Comparison of ENCODE assay signal across 31 cellular contexts in genomic region chr16:85240982-85241924, GRCh38.
DNase-seq lines count a peak whose midpoint lies in the region; ATAC-seq and TF ChIP-seq lines count a peak whose summit lies in the region.
"Had no signal": no experiment of that assay in that cellular context is flagged by ENCODE, and none has a peak within 500 bp of the region (broad histone marks: within the 10 kb centered on the region; RNA-seq: fewer than 3 reads in every experiment).

No MANE protein-coding gene starts in this region.

- H3K4ac ChIP-seq in mesendoderm (ENCODE audit: low read depth, low read length): no peak overlapping the region

- no peak overlapping the region for H3K4me3 ChIP-seq in cardiac muscle cell
- H3K4me3 ChIP-seq in right cardiac atrium (ENCODE audit: low read length): no peak overlapping the region
- no peak overlapping the region for H3K4me3 ChIP-seq in HUES48 (ENCODE audit: low read depth, low read length)
- no peak overlapping the region for H3K4me3 ChIP-seq in OCI-LY7 (ENCODE audit: low read depth, low read length, poor library complexity, severe bottlenecking)
- no peak overlapping the region for H3K4me3 ChIP-seq in mesendoderm (ENCODE audit: low read length)
- H3K4me3 ChIP-seq in lower leg skin (ENCODE audit: low read depth, poor library complexity, severe bottlenecking): no peak overlapping the region
- H3K4me3 ChIP-seq in HAP-1: no peak overlapping the region
- H3K4me3 ChIP-seq: body of pancreas, esophagus muscularis mucosa, sigmoid colon, SK-N-MC, thyroid gland, uterus had no signal

- H3K18ac ChIP-seq in mesendoderm (ENCODE audit: low read length): no peak overlapping the region

- H2AFZ ChIP-seq in OCI-LY7 (ENCODE audit: low read length): no peak overlapping the region

- TF ChIP-seq CTCF in cardiac muscle cell (IDR thresholded peaks at IDR 0.05; ENCODE audit: low read depth, low read length): no peak
- 0 out of 2 replicates have a peak, but pooled peaks have one; percentile 22 for TF ChIP-seq CTCF in OCI-LY7 (conservative IDR thresholded peaks at IDR 0.05; ENCODE audit: low read length)
- no peak for TF ChIP-seq CTCF in lower leg skin (IDR thresholded peaks at IDR 0.05)

- no peak for ATAC-seq in right cardiac atrium
- ATAC-seq in HG03139 (IDR thresholded peaks at IDR 0.05; ENCODE audit: unreplicated experiment): no peak
- ATAC-seq: activated CD4-positive, CD25-positive, alpha-beta regulatory T cell treated with anti-CD3 and anti-CD28 coated beads, Interleukin-2, amount 50 U/mL, for 24 hours; body of pancreas; CD8-positive, alpha-beta T cell; left ventricle myocardium superior had no signal

- H3K9me2 ChIP-seq in OCI-LY7 (ENCODE audit: insufficient read depth, low read length): no peaks in the 10 kb centered on the region

- H2AK5ac ChIP-seq in mesendoderm (ENCODE audit: low read length): no peak overlapping the region

- H3K4me1 ChIP-seq in cardiac muscle cell (ENCODE audit: low read depth) (peaks cover 13% of the 10 kb centered on the region), right cardiac atrium (ENCODE audit: control insufficient read depth, insufficient read depth, low read length) (no peaks in the 10 kb centered on the region), HUES48 (ENCODE audit: control insufficient read depth, insufficient read depth, low read length) (peaks cover 37% of the 10 kb centered on the region), OCI-LY7 (ENCODE audit: insufficient read depth, low read length, poor library complexity, severe bottlenecking) (no peaks in the 10 kb centered on the region), mesendoderm (ENCODE audit: control insufficient read depth, low read depth, low read length) (peaks cover 5% of the 10 kb centered on the region), HAP-1 (peaks cover 5% of the 10 kb centered on the region)

- H3K79me2 ChIP-seq in OCI-LY7 (ENCODE audit: insufficient read depth, low read depth, low read length): no peaks in the 10 kb centered on the region
- no peaks in the 10 kb centered on the region for H3K79me2 ChIP-seq in mesendoderm (ENCODE audit: control insufficient read depth, insufficient read depth, low read length)

- TF ChIP-seq POLR2A in lower leg skin (IDR thresholded peaks at IDR 0.05): no peak

- intact Hi-C loops in right cardiac atrium (cut with DNase I) (loop anchor here in 2 of 4 donors (10.0 kb wide), 1 partner anchor 126 kb away; the partner anchor contains the start of gene CIBAR2 (in 2 of the 2)), OCI-LY7 (cut with micrococcal nuclease; ENCODE audit: unreplicated experiment) (loop anchor here (10.0 kb wide), 1 partner anchor 154 kb away; no protein-coding TSS in a partner anchor), lower leg skin (cut with DNase I; ENCODE audit: low total_unique reads) (loop anchor here (10.0 kb wide), 1 partner anchor 116 kb away; no protein-coding TSS in a partner anchor)

- no TSS peak for BruUV-seq in OCI-LY7 (replicated peaks; lab: Mats Ljungman, UMichigan)

- no peak overlapping the region for H2BK120ac ChIP-seq in mesendoderm (ENCODE audit: low read depth, low read length)

- H3K27ac ChIP-seq in cardiac muscle cell (peak overlapping the region; percentile 12), right cardiac atrium (ENCODE audit: low read length) (no peak overlapping the region), HUES48 (ENCODE audit: low read depth, low read length) (peak overlapping the region; percentile 43), OCI-LY7 (ENCODE audit: low read depth, low read length, poor library complexity, severe bottlenecking) (no peak overlapping the region), mesendoderm (ENCODE audit: low read depth, low read length) (no peak overlapping the region)
- H3K27ac ChIP-seq: body of pancreas, esophagus muscularis mucosa, sigmoid colon, SK-N-MC, thyroid gland, uterus had no signal

- 90% methylated on average over 18 of the region's 18 CpGs for WGBS in right cardiac atrium
- no CpG with 5 or more reads among the region's 18 CpGs for whole genome bisulfite sequencing in mesendoderm (ENCODE audit: extremely low coverage, insufficient coverage, low lambda C conversion rate)
- WGBS in lower leg skin, 2 donors: 88 to 92% methylated on average over 18 of the region's 18 CpGs

- H2BK5ac ChIP-seq in mesendoderm (ENCODE audit: low read length): no peak overlapping the region

- H3K23ac ChIP-seq in mesendoderm (ENCODE audit: low read length): no peak overlapping the region

- H3K9ac ChIP-seq in HUES48 (ENCODE audit: low read depth, low read length) (no peak overlapping the region), mesendoderm (ENCODE audit: low read length) (no peak overlapping the region)

- in situ Hi-C loops in HAP-1 (cut with MboI; ENCODE audit: low sequenced_read_pairs): no loop called here

- H4K5ac ChIP-seq in mesendoderm (ENCODE audit: low read length): no peak overlapping the region

- H3K36me3 ChIP-seq in cardiac muscle cell (no peaks in the 10 kb centered on the region), HUES48 (ENCODE audit: control insufficient read depth, insufficient read depth, low read length) (no peaks in the 10 kb centered on the region), OCI-LY7 (ENCODE audit: insufficient read depth, low read length) (no peaks in the 10 kb centered on the region), mesendoderm (ENCODE audit: control insufficient read depth, insufficient read depth, low read length) (no peaks in the 10 kb centered on the region), HAP-1 (replicated peaks) (no peaks in the 10 kb centered on the region)
- H3K36me3 ChIP-seq: esophagus muscularis mucosa, sigmoid colon, thyroid gland, uterus had no signal

- H3K56ac ChIP-seq in mesendoderm (ENCODE audit: low read length): peak overlapping the region; percentile 42

- H2BK15ac ChIP-seq in mesendoderm (replicated peaks; ENCODE audit: low read depth): no peak overlapping the region

- CTCF ChIA-PET in OCI-LY7 (lab: Charles Lee; ENCODE audit: unreplicated experiment): interaction anchor here (0.6 kb wide), 1 partner anchor 68 kb away, joined by 3 read pairs; no protein-coding TSS in a partner anchor

- H3K4me2 ChIP-seq in OCI-LY7 (ENCODE audit: low read length) (no peak overlapping the region), mesendoderm (ENCODE audit: low read length) (no peak overlapping the region)

- H4K20me1 ChIP-seq in OCI-LY7 (ENCODE audit: insufficient read depth, low read length): no peaks in the 10 kb centered on the region; the same call in 1 of the 2 replicates

- no peaks in the 10 kb centered on the region for H3K27me3 ChIP-seq in cardiac muscle cell
- no peaks in the 10 kb centered on the region for H3K27me3 ChIP-seq in right cardiac atrium (ENCODE audit: control insufficient read depth, insufficient read depth)
- H3K27me3 ChIP-seq in HUES48 (ENCODE audit: control insufficient read depth, insufficient read depth, low read length): no peaks in the 10 kb centered on the region
- H3K27me3 ChIP-seq in mesendoderm (ENCODE audit: insufficient read depth, low read length, poor library complexity): no peaks in the 10 kb centered on the region
- no peaks in the 10 kb centered on the region for H3K27me3 ChIP-seq in HAP-1 (ENCODE audit: low read depth)
- H3K27me3 ChIP-seq: body of pancreas, esophagus muscularis mucosa, sigmoid colon, thyroid gland, uterus had no signal

- H3K9me3 ChIP-seq in cardiac muscle cell (ENCODE audit: low read depth) (no peaks in the 10 kb centered on the region), right cardiac atrium (ENCODE audit: control insufficient read depth, low read length) (no peaks in the 10 kb centered on the region), HUES48 (ENCODE audit: control insufficient read depth, insufficient read depth, low read length) (no peaks in the 10 kb centered on the region), OCI-LY7 (ENCODE audit: low read length) (no peaks in the 10 kb centered on the region), HAP-1 (no peaks in the 10 kb centered on the region)
- H3K9me3 ChIP-seq: body of pancreas, esophagus muscularis mucosa, sigmoid colon, thyroid gland, uterus had no signal

- POLR2A ChIA-PET in OCI-LY7 (lab: Charles Lee): no interaction called here

- no peak overlapping the region for H4K8ac ChIP-seq in mesendoderm (ENCODE audit: low read depth, low read length)

- DNase-seq in cardiac muscle cell (ENCODE audit: low read depth in 1 of 2, low spot score in 1 of 2) (no peak), right cardiac atrium (no peak), OCI-LY7 (ENCODE audit: low spot score) (no peak), mesendoderm (peak; percentile 34), lower leg skin (ENCODE audit: low spot score in 2 of 2) (no peak), HAP-1 (ENCODE audit: low spot score in 2 of 2) (no peak)
- DNase-seq: activated CD4-positive, alpha-beta T cell treated with anti-CD3 and anti-CD28 coated beads, Interleukin-2, amount 50 U/mL, for 4 hours; activated CD8-positive, alpha-beta memory T cell treated with anti-CD3 and anti-CD28 coated beads, Interleukin-2, amount 50 U/mL, for 48 hours; activated naive CD4-positive, alpha-beta T cell treated with anti-CD3 and anti-CD28 coated beads for 36 hours; AML-193; body of pancreas; CD8-positive, alpha-beta T cell; cerebellar nuclear complex; dermis blood vessel endothelial cell; DMS153; foreskin fibroblast; head of caudate nucleus; kidney; left ventricle myocardium superior; NCI-H1048; NCI-H510A; sigmoid colon; stimulated activated CD4-positive, alpha-beta T cell treated with anti-CD3 and anti-CD28 coated beads, Interleukin-12 subunit alpha, Interleukin-12 subunit beta, amount 100 ng/mL, for 4 hours; stimulated activated CD4-positive, alpha-beta T cell treated with anti-CD3 and anti-CD28 coated beads, Interleukin-4, amount 100 ng/mL, for 24 hours; thyroid gland; uterus had no signal

- H3K79me1 ChIP-seq in mesendoderm (ENCODE audit: low read length): peaks cover 11% of the 10 kb centered on the region

Comparison
In these comparisons a context has a peak if more than half of its experiments do, and no peak if none do; other contexts are left out.
1. H3K27ac ChIP-seq: peak in cardiac muscle cell (single experiment) and HUES48 (single experiment); none in right cardiac atrium (single experiment), OCI-LY7 (single experiment) and mesendoderm (single experiment).